ENCODE assay signal across 1 cellular context in genomic region chr9:89367726-89368437, GRCh38.
TF ChIP-seq lines count a peak whose summit lies in the region.

No MANE protein-coding gene starts in this region.

TF ChIP-seq in IMR-90, 13 proteins besides CTCF, POLR2A, EP300 and RAD21:
- TF ChIP-seq SMC3 (IDR thresholded peaks at IDR 0.05; ENCODE audit: low read depth, low read length) = no peak
- no peak for TF ChIP-seq ELK1 (IDR thresholded peaks at IDR 0.05; ENCODE audit: borderline replicate concordance, low read depth, low read length)
- no peak for TF ChIP-seq BHLHE40 (IDR thresholded peaks at IDR 0.05; ENCODE audit: low read depth, low read length)
- TF ChIP-seq FOS (IDR thresholded peaks at IDR 0.05; ENCODE audit: low read depth, low read length) = no peak
